In genomic region chr11:63639195-63639832, GRCh38 we compare ENCODE assay signal across 9 cellular contexts. TPM values are rescaled to one million over a fixed set of nuclear protein-coding genes. Genes with fewer than 3 reads are reported as not detected.
DNase-seq lines count a peak whose midpoint lies in the region; ATAC-seq, FAIRE-seq and TF ChIP-seq lines count a peak whose summit lies in the region.
"Had no signal": no experiment of that assay in that cellular context is flagged by ENCODE, and none has a peak within 500 bp of the region (broad histone marks: within the 10 kb centered on the region; RNA-seq: fewer than 3 reads in every experiment).

No MANE protein-coding gene starts in this region.

- peaks cover 61% of the 10 kb centered on the region for H3K36me3 Mint-ChIP-seq in endodermal cell (ENCODE audit: low read depth)

- H3K9me3 ChIP-seq in endodermal cell (ENCODE audit: control insufficient read depth, low read length), result no peaks in the 10 kb centered on the region

- H3K9me3 Mint-ChIP-seq in endodermal cell, result no peaks in the 10 kb centered on the region

- no peaks in the 10 kb centered on the region for H3K27me3 Mint-ChIP-seq in endodermal cell (ENCODE audit: insufficient read depth)

- H3K4me1 ChIP-seq in endodermal cell (ENCODE audit: control insufficient read depth, insufficient read depth, low read length), result peaks cover 6% of the 10 kb centered on the region

- peaks cover 70% of the 10 kb centered on the region for H3K36me3 ChIP-seq in endodermal cell (ENCODE audit: control insufficient read depth, insufficient read depth, low read length)

- H3K4me1 Mint-ChIP-seq in endodermal cell, result peaks cover 15% of the 10 kb centered on the region

- ATAC-seq in GM21723 (IDR thresholded peaks at IDR 0.05; ENCODE audit: unreplicated experiment), result no peak
- no peak for ATAC-seq in HG03139 (IDR thresholded peaks at IDR 0.05; ENCODE audit: unreplicated experiment)

- DNase-seq in NCI-H1694 (lab: John Stamatoyannopoulos, UW) (peak; percentile 8), endodermal cell (peak; percentile 10), pons (ENCODE audit: low spot score) (peak; percentile 30), NCI-H128 (lab: John Stamatoyannopoulos, UW; ENCODE audit: unreplicated experiment) (no peak)
- no peak for DNase-seq in effector CD8-positive, alpha-beta T cell (lab: John Stamatoyannopoulos, UW)

- no peak overlapping the region for H3K9ac ChIP-seq in endodermal cell (ENCODE audit: extremely low read depth, low read length, poor library complexity, severe bottlenecking)

- peak; percentile 82 for FAIRE-seq in G401.6 (lab: Jason Lieb, UNC)

- WGBS in endodermal cell (ENCODE audit: insufficient coverage in 1 of 2, insufficient read length in 1 of 2), 2 experiments, result 79 to 98% methylated on average over 3 to 4 of the region's 4 CpGs

- H3K27me3 ChIP-seq in endodermal cell (ENCODE audit: control insufficient read depth, insufficient read depth, low read length, poor library complexity, severe bottlenecking), result no peaks in the 10 kb centered on the region

- no peak overlapping the region for H3K4me3 ChIP-seq in endodermal cell (ENCODE audit: low read length)
- H3K4me3 ChIP-seq: lung had no signal

- H3K27ac ChIP-seq in endodermal cell (ENCODE audit: low read depth, low read length), result no peak overlapping the region

- H3K4me3 Mint-ChIP-seq in endodermal cell, result no peak overlapping the region

- no peak overlapping the region for H3K27ac Mint-ChIP-seq in endodermal cell

- peak; percentile 65 for TF ChIP-seq CTCF in endodermal cell (conservative IDR thresholded peaks at IDR 0.05)

RNA-seq across cellular contexts. Expression of gene PLAAT3, which starts 25.1 kb away (rescaled TPM):
- 10 to 100 TPM; 33.5 to 45.9 TPM for total RNA-seq in endodermal cell
- polyA plus RNA-seq in endodermal cell (2013, experiment 1 of 2), result 16.2 TPM
- polyA plus RNA-seq in endodermal cell (2013, experiment 2 of 2), result 8.3 TPM

RNA-seq across cellular contexts. Expression of gene ATL3, which starts 31.9 kb away (rescaled TPM):
- 10 to 100 TPM; 33.8 to 38.0 TPM for total RNA-seq in endodermal cell
- 10.3 TPM for polyA plus RNA-seq in endodermal cell (2013, experiment 1 of 2)
- polyA plus RNA-seq in endodermal cell (2013, experiment 2 of 2), result 10.8 TPM

RNA-seq across cellular contexts. Expression of gene RTN3, which starts 42.0 kb away (rescaled TPM):
- total RNA-seq in endodermal cell, result 100 to 1,000 TPM; 128 to 160 TPM
- 247 TPM for polyA plus RNA-seq in endodermal cell (2013, experiment 1 of 2)
- polyA plus RNA-seq in endodermal cell (2013, experiment 2 of 2), result 213 TPM

Comparison
In these comparisons a context has a peak if more than half of its experiments do, and no peak if none do; other contexts are left out.
1. DNase-seq: peak in NCI-H1694 (single experiment), endodermal cell (single experiment) and pons (single experiment); none in effector CD8-positive, alpha-beta T cell (single experiment) and NCI-H128 (single experiment).